Comparison of ENCODE assay signal across 9 cellular contexts in the genomic region with DNA sequence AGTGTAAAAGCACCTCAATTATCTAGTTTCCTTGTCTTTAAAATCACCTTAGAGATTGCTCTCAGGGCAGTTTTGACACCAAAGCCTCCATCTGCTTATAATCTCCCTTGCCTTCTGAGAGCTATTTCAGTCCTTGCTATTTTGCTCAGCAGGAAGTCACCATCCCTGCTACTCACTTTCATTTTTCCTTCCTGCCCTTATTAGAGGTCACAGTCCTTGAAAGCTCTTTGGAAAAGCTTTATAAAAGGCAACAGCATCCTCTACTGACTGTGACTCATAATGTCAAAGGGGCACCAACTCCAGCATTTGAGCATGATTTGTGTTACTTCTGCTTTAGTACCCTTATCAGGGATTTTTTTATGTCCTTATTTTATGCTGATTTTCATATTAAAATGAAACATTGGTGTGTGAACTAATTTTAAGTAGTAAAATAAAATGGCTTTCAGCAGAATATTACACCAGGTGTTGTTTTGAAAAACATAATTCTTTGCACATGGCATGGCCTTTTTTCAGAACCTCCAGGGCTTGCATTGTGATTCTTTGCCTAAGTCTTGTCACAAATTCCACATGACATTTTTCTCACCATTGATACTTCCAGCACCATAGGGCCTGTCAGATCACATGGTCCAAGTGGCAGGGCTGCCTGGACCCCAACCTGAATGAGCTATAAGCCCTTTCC.
DNase-seq lines count a peak whose midpoint lies in the region; ATAC-seq and TF ChIP-seq lines count a peak whose summit lies in the region.
"Had no signal": no experiment of that assay in that cellular context is flagged by ENCODE, and none has a peak within 500 bp of the region (broad histone marks: within the 10 kb centered on the region; RNA-seq: fewer than 3 reads in every experiment).

No MANE protein-coding gene starts in this region.

- POLR2A ChIA-PET in activated CD4-positive, alpha-beta T cell treated with anti-CD3 and anti-CD28 coated beads, Interleukin-2, amount 10 ng/mL, durations not matched to agents 7 days and 5 days (lab: Charles Lee), result no interaction called here

- no peaks in the 10 kb centered on the region for H3K27me3 Mint-ChIP-seq in activated CD4-positive, alpha-beta T cell treated with anti-CD3 and anti-CD28 coated beads, Interleukin-2, amount 10 ng/mL, durations not matched to agents 7 days and 5 days
- H3K27me3 Mint-ChIP-seq: activated naive CD8-positive, alpha-beta T cell had no signal

- CTCF ChIA-PET in activated CD4-positive, alpha-beta T cell treated with anti-CD3 and anti-CD28 coated beads, Interleukin-2, amount 10 ng/mL, durations not matched to agents 7 days and 5 days (lab: Charles Lee), result no interaction called here

- H3K4me1 Mint-ChIP-seq in activated CD4-positive, alpha-beta T cell treated with anti-CD3 and anti-CD28 coated beads, Interleukin-2, amount 10 ng/mL, durations not matched to agents 7 days and 5 days, result no peaks in the 10 kb centered on the region

- no peak overlapping the region for H3K27ac Mint-ChIP-seq in activated CD4-positive, alpha-beta T cell treated with anti-CD3 and anti-CD28 coated beads, Interleukin-2, amount 10 ng/mL, durations not matched to agents 7 days and 5 days
- H3K27ac Mint-ChIP-seq: activated naive CD8-positive, alpha-beta T cell had no signal

- TF ChIP-seq CTCF in NB4 (IDR thresholded peaks at IDR 0.05; ENCODE audit: low read depth, low read length), result peak; percentile 52

- TF ChIP-seq POLR2A in NB4 (IDR thresholded peaks at IDR 0.05; ENCODE audit: extremely low read depth, insufficient read length), result no peak

- peak; percentile 61 for ATAC-seq in GM18508 (IDR thresholded peaks at IDR 0.05; ENCODE audit: insufficient read depth, unreplicated experiment)
- ATAC-seq in HG02678 (IDR thresholded peaks at IDR 0.05; ENCODE audit: unreplicated experiment), result peak; percentile 55

- no peak overlapping the region for H3K4me3 ChIP-seq in NB4 (ENCODE audit: low read depth, low read length)

- DNase-seq in NB4 (ENCODE audit: low read depth) (peak; percentile 75), amniotic epithelial cell (ENCODE audit: low read depth) (peak; percentile 68), iris pigment epithelial cell (ENCODE audit: low read depth) (peak; percentile 76), ecto neural progenitor cell (ENCODE audit: low spot score) (no peak)
- no peak for DNase-seq in activated CD4-positive, alpha-beta T cell treated with anti-CD3 and anti-CD28 coated beads, Interleukin-2, amount 10 ng/mL, durations not matched to agents 7 days and 5 days
- no peak for DNase-seq in stimulated activated CD4-positive, alpha-beta T cell treated with anti-CD3 and anti-CD28 coated beads, Interleukin-4, amount 100 ng/mL, for 1 hour

- H3K36me3 Mint-ChIP-seq in activated CD4-positive, alpha-beta T cell treated with anti-CD3 and anti-CD28 coated beads, Interleukin-2, amount 10 ng/mL, durations not matched to agents 7 days and 5 days (ENCODE audit: low read depth), result no peaks in the 10 kb centered on the region
- H3K36me3 Mint-ChIP-seq: activated naive CD8-positive, alpha-beta T cell had no signal

- H3K4me3 Mint-ChIP-seq in activated CD4-positive, alpha-beta T cell treated with anti-CD3 and anti-CD28 coated beads, Interleukin-2, amount 10 ng/mL, durations not matched to agents 7 days and 5 days, result no peak overlapping the region
- H3K4me3 Mint-ChIP-seq: activated naive CD8-positive, alpha-beta T cell had no signal

- H3K9me3 Mint-ChIP-seq in activated CD4-positive, alpha-beta T cell treated with anti-CD3 and anti-CD28 coated beads, Interleukin-2, amount 10 ng/mL, durations not matched to agents 7 days and 5 days, result peaks cover 2% of the 10 kb centered on the region

Comparison
In these comparisons a context has a peak if more than half of its experiments do, and no peak if none do; other contexts are left out.
1. DNase-seq: peak in NB4 (single experiment), amniotic epithelial cell (single experiment) and iris pigment epithelial cell (single experiment); none in ecto neural progenitor cell (single experiment), activated CD4-positive, alpha-beta T cell treated with anti-CD3 and anti-CD28 coated beads, Interleukin-2, amount 10 ng/mL, durations not matched to agents 7 days and 5 days (single experiment) and stimulated activated CD4-positive, alpha-beta T cell treated with anti-CD3 and anti-CD28 coated beads, Interleukin-4, amount 100 ng/mL, for 1 hour (single experiment).